Comparison of ENCODE assay signal across 15 cellular contexts in the genomic region with DNA sequence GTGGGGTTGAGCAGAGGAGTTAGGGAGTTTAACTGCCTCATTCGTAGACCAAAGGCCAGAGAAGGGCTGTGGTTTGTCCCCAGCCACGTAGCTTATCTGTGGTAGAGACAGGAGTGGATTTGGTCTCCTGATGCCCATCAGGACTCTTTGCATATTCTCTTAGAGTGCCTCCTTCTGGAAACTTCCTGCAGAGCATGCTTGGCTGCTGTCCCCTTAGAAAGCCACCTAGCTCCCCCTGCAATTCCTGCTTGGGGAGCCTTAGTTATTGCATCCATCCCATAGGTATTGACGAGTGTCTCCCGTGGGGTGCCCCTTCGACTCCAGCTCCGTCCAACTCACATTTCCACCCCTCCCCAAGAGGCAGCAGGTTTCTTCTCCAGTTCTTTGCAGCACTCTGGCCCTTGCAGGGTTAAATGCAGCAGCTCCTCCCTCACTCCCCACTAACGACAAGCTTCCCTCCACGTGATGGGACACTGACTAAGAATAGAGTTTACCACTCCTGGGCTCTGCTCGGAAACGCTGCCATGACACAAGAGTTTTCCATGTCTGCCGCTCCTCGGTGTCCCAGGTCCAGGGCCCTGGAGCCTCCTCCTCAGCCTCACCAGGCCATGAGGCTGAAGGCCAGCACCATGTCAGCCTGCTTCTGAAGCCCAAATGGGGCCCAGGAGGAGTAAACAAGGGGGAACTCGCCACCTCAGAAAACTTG.
DNase-seq lines count a peak whose midpoint lies in the region; ATAC-seq and TF ChIP-seq lines count a peak whose summit lies in the region.
"Had no signal": no experiment of that assay in that cellular context is flagged by ENCODE, and none has a peak within 500 bp of the region (broad histone marks: within the 10 kb centered on the region; RNA-seq: fewer than 3 reads in every experiment).

No MANE protein-coding gene starts in this region.

- H3K4me3 Mint-ChIP-seq in activated CD8-positive, alpha-beta T cell treated with anti-CD3 and anti-CD28 coated beads, Interleukin-2, amount 10 ng/mL, durations not matched to agents 7 days and 5 days: no peak overlapping the region
- H3K4me3 Mint-ChIP-seq in activated CD8-positive, alpha-beta T cell treated with anti-CD3 and anti-CD28 coated beads for 36 hours: no peak overlapping the region
- H3K4me3 Mint-ChIP-seq in activated CD4-positive, alpha-beta T cell treated with anti-CD3 and anti-CD28 coated beads for 36 hours: no peak overlapping the region
- H3K4me3 Mint-ChIP-seq in progenitor cell of endocrine pancreas (ENCODE audit: low read depth): no peak overlapping the region
- H3K4me3 Mint-ChIP-seq: natural killer cell, T-cell had no signal

- no peak for ATAC-seq in activated CD8-positive, alpha-beta T cell treated with anti-CD3 and anti-CD28 coated beads, Interleukin-2, amount 10 ng/mL, durations not matched to agents 7 days and 5 days
- ATAC-seq in activated CD8-positive, alpha-beta T cell treated with anti-CD3 and anti-CD28 coated beads for 36 hours: no peak
- peak; percentile 73 to 87 (median 82) for ATAC-seq in heart left ventricle
- no peak for ATAC-seq in activated CD4-positive, alpha-beta T cell treated with anti-CD3 and anti-CD28 coated beads for 36 hours
- ATAC-seq: natural killer cell, T-cell had no signal

- H3K36me3 ChIP-seq in heart left ventricle (no peaks in the 10 kb centered on the region), smooth muscle cell (ENCODE audit: low read depth) (no peaks in the 10 kb centered on the region)

- no peak for TF ChIP-seq CTCF in activated CD8-positive, alpha-beta T cell treated with anti-CD3 and anti-CD28 coated beads for 36 hours (IDR thresholded peaks at IDR 0.05)
- TF ChIP-seq CTCF in heart left ventricle (IDR thresholded peaks at IDR 0.05) (peak in 8 of 12 donors; percentile 7 to 46 (median 26)), smooth muscle cell (IDR thresholded peaks at IDR 0.05; ENCODE audit: borderline replicate concordance, insufficient read depth, poor library complexity, severe bottlenecking) (peak; percentile 7), progenitor cell of endocrine pancreas (IDR thresholded peaks at IDR 0.05; ENCODE audit: unreplicated experiment) (no peak)

- peak overlapping the region; percentile 46 to 95 (median 77) for H3K27ac ChIP-seq in heart left ventricle
- H3K27ac ChIP-seq in smooth muscle cell (ENCODE audit: low read depth): no peak overlapping the region
- H3K27ac ChIP-seq: HL-60 had no signal

- no peaks in the 10 kb centered on the region for H3F3A ChIP-seq in smooth muscle cell (ENCODE audit: low read depth)

- H3K79me2 ChIP-seq in smooth muscle cell (ENCODE audit: low read depth): no peaks in the 10 kb centered on the region

- H2AFZ ChIP-seq in smooth muscle cell (ENCODE audit: low read depth): no peak overlapping the region

- CTCF ChIA-PET in activated CD8-positive, alpha-beta T cell treated with anti-CD3 and anti-CD28 coated beads, Interleukin-2, amount 10 ng/mL, durations not matched to agents 7 days and 5 days (lab: Charles Lee): interaction anchor here (0.7 to 2.0 kb wide), 3 partner anchors 75 to 139 kb away, joined by 3 to 10 read pairs (median 4); no protein-coding TSS in a partner anchor
- CTCF ChIA-PET in activated CD8-positive, alpha-beta T cell treated with anti-CD3 and anti-CD28 coated beads for 36 hours (lab: Charles Lee): interaction anchor here (1.0 to 1.7 kb wide), 2 partner anchors 140 to 162 kb away, joined by 3 to 4 read pairs; no protein-coding TSS in a partner anchor
- CTCF ChIA-PET in activated CD4-positive, alpha-beta T cell treated with anti-CD3 and anti-CD28 coated beads for 36 hours (lab: Charles Lee): interaction anchor here (1.6 kb wide), 1 partner anchor 140 kb away, joined by 6 read pairs; no protein-coding TSS in a partner anchor

- no peaks in the 10 kb centered on the region for H3K9me3 ChIP-seq in heart left ventricle
- H3K9me3 ChIP-seq in smooth muscle cell (replicated peaks; ENCODE audit: low read depth): no peaks in the 10 kb centered on the region

- no peak overlapping the region for H3K4me2 ChIP-seq in smooth muscle cell

- no peaks in the 10 kb centered on the region for H3K9me3 Mint-ChIP-seq in activated CD8-positive, alpha-beta T cell treated with anti-CD3 and anti-CD28 coated beads, Interleukin-2, amount 10 ng/mL, durations not matched to agents 7 days and 5 days (ENCODE audit: insufficient read depth)
- H3K9me3 Mint-ChIP-seq in activated CD8-positive, alpha-beta T cell treated with anti-CD3 and anti-CD28 coated beads for 36 hours: no peaks in the 10 kb centered on the region
- H3K9me3 Mint-ChIP-seq in activated CD4-positive, alpha-beta T cell treated with anti-CD3 and anti-CD28 coated beads for 36 hours (ENCODE audit: low read depth): no peaks in the 10 kb centered on the region
- H3K9me3 Mint-ChIP-seq in progenitor cell of endocrine pancreas (ENCODE audit: low read depth): no peaks in the 10 kb centered on the region
- H3K9me3 Mint-ChIP-seq: natural killer cell, T-cell had no signal

- H3K27ac Mint-ChIP-seq in activated CD8-positive, alpha-beta T cell treated with anti-CD3 and anti-CD28 coated beads, Interleukin-2, amount 10 ng/mL, durations not matched to agents 7 days and 5 days: no peak overlapping the region
- no peak overlapping the region for H3K27ac Mint-ChIP-seq in activated CD8-positive, alpha-beta T cell treated with anti-CD3 and anti-CD28 coated beads for 36 hours
- no peak overlapping the region for H3K27ac Mint-ChIP-seq in activated CD4-positive, alpha-beta T cell treated with anti-CD3 and anti-CD28 coated beads for 36 hours
- no peak overlapping the region for H3K27ac Mint-ChIP-seq in progenitor cell of endocrine pancreas
- H3K27ac Mint-ChIP-seq: natural killer cell, T-cell had no signal

- no peaks in the 10 kb centered on the region for H4K20me1 ChIP-seq in smooth muscle cell (ENCODE audit: low read depth)

- H3K9ac ChIP-seq in smooth muscle cell (ENCODE audit: low read depth): no peak overlapping the region

- intact Hi-C loops in activated CD8-positive, alpha-beta T cell treated with anti-CD3 and anti-CD28 coated beads for 36 hours (cut with micrococcal nuclease): no loop called here
- intact Hi-C loops in heart left ventricle (cut with DNase I): loop anchor here in 8 of 10 donors (5.0 to 10.0 kb wide), 9 partner anchors 120 to 200 kb away; no protein-coding TSS in a partner anchor
- intact Hi-C loops in activated CD4-positive, alpha-beta T cell treated with anti-CD3 and anti-CD28 coated beads for 36 hours (cut with DNase I, micrococcal nuclease): loop anchor here in 1 of 2 experiments (10.0 kb wide), 1 partner anchor 140 kb away; no protein-coding TSS in a partner anchor

- H3K4me1 ChIP-seq in heart left ventricle (peaks cover 0 to 54% (median 16%) of the 10 kb centered on the region in 12 donors), smooth muscle cell (ENCODE audit: low read depth) (peaks cover 14% of the 10 kb centered on the region)

- H3K27me3 ChIP-seq in heart left ventricle (no peaks in the 10 kb centered on the region), smooth muscle cell (ENCODE audit: low read depth) (no peaks in the 10 kb centered on the region)

- no peaks in the 10 kb centered on the region for H3K4me1 Mint-ChIP-seq in activated CD8-positive, alpha-beta T cell treated with anti-CD3 and anti-CD28 coated beads, Interleukin-2, amount 10 ng/mL, durations not matched to agents 7 days and 5 days (ENCODE audit: low read depth)
- no peaks in the 10 kb centered on the region for H3K4me1 Mint-ChIP-seq in activated CD8-positive, alpha-beta T cell treated with anti-CD3 and anti-CD28 coated beads for 36 hours (ENCODE audit: low read depth)
- H3K4me1 Mint-ChIP-seq in activated CD4-positive, alpha-beta T cell treated with anti-CD3 and anti-CD28 coated beads for 36 hours: no peaks in the 10 kb centered on the region
- H3K4me1 Mint-ChIP-seq in progenitor cell of endocrine pancreas (ENCODE audit: low read depth): peaks cover 10% of the 10 kb centered on the region
- H3K4me1 Mint-ChIP-seq: natural killer cell, T-cell had no signal

- POLR2A ChIA-PET in activated CD8-positive, alpha-beta T cell treated with anti-CD3 and anti-CD28 coated beads, Interleukin-2, amount 10 ng/mL, durations not matched to agents 7 days and 5 days (lab: Charles Lee): interaction anchor here (0.7 kb wide), 1 partner anchor 13 kb away, joined by 3 read pairs; no protein-coding TSS in a partner anchor
- POLR2A ChIA-PET in activated CD8-positive, alpha-beta T cell treated with anti-CD3 and anti-CD28 coated beads for 36 hours (lab: Charles Lee): interaction anchor here (0.7 kb wide), 1 partner anchor 69 kb away, joined by 3 read pairs; no protein-coding TSS in a partner anchor
- POLR2A ChIA-PET in activated CD4-positive, alpha-beta T cell treated with anti-CD3 and anti-CD28 coated beads for 36 hours (lab: Charles Lee): no interaction called here

- H3K36me3 Mint-ChIP-seq in activated CD8-positive, alpha-beta T cell treated with anti-CD3 and anti-CD28 coated beads, Interleukin-2, amount 10 ng/mL, durations not matched to agents 7 days and 5 days (ENCODE audit: low read depth): no peaks in the 10 kb centered on the region
- no peaks in the 10 kb centered on the region for H3K36me3 Mint-ChIP-seq in activated CD8-positive, alpha-beta T cell treated with anti-CD3 and anti-CD28 coated beads for 36 hours (ENCODE audit: low read depth)
- H3K36me3 Mint-ChIP-seq in activated CD4-positive, alpha-beta T cell treated with anti-CD3 and anti-CD28 coated beads for 36 hours (ENCODE audit: low read depth): no peaks in the 10 kb centered on the region
- H3K36me3 Mint-ChIP-seq in progenitor cell of endocrine pancreas (ENCODE audit: insufficient read depth): no peaks in the 10 kb centered on the region
- H3K36me3 Mint-ChIP-seq: natural killer cell, T-cell had no signal

- H3K27me3 Mint-ChIP-seq in activated CD8-positive, alpha-beta T cell treated with anti-CD3 and anti-CD28 coated beads, Interleukin-2, amount 10 ng/mL, durations not matched to agents 7 days and 5 days (ENCODE audit: low read depth): no peaks in the 10 kb centered on the region
- no peaks in the 10 kb centered on the region for H3K27me3 Mint-ChIP-seq in activated CD8-positive, alpha-beta T cell treated with anti-CD3 and anti-CD28 coated beads for 36 hours
- no peaks in the 10 kb centered on the region for H3K27me3 Mint-ChIP-seq in activated CD4-positive, alpha-beta T cell treated with anti-CD3 and anti-CD28 coated beads for 36 hours
- H3K27me3 Mint-ChIP-seq in progenitor cell of endocrine pancreas: peaks cover 21% of the 10 kb centered on the region

- peak; percentile 22 for DNase-seq in activated CD8-positive, alpha-beta T cell treated with anti-CD3 and anti-CD28 coated beads, Interleukin-2, amount 10 ng/mL, durations not matched to agents 7 days and 5 days
- no peak for DNase-seq in activated CD8-positive, alpha-beta T cell treated with anti-CD3 and anti-CD28 coated beads for 36 hours
- peak; percentile 8 for DNase-seq in RKO (ENCODE audit: low spot score)
- peak; percentile 37 to 81 (median 61) for DNase-seq in heart left ventricle
- DNase-seq in smooth muscle cell (lab: John Stamatoyannopoulos, UW; ENCODE audit: unreplicated experiment): no peak
- no peak for DNase-seq in activated CD4-positive, alpha-beta T cell treated with anti-CD3 and anti-CD28 coated beads for 36 hours
- DNase-seq in progenitor cell of endocrine pancreas (ENCODE audit: low spot score, unreplicated experiment): no peak
- no peak for DNase-seq in NK-92 (lab: John Stamatoyannopoulos, UW; ENCODE audit: unreplicated experiment)
- DNase-seq: activated gamma-delta T cell, islet precursor cell, natural killer cell, NCI-H1048, NCI-H526 treated with DMSO at 0.1 percent for 48 hours, T-cell had no signal

- no peak for TF ChIP-seq POLR2A in heart left ventricle (IDR thresholded peaks at IDR 0.05)

- WGBS in heart left ventricle, 4 donors: 35 to 37% (median 37%) methylated on average over 13 of the region's 13 CpGs
- 48% methylated on average over 13 of the region's 13 CpGs for WGBS in smooth muscle cell (ENCODE audit: low lambda C conversion rate)

- no peak overlapping the region for H3K4me3 ChIP-seq in heart left ventricle
- no peak overlapping the region for H3K4me3 ChIP-seq in smooth muscle cell

Comparison
In these comparisons a context has a peak if more than half of its experiments do, and no peak if none do; other contexts are left out.
1. DNase-seq: peak in activated CD8-positive, alpha-beta T cell treated with anti-CD3 and anti-CD28 coated beads, Interleukin-2, amount 10 ng/mL, durations not matched to agents 7 days and 5 days (single experiment), RKO (single experiment) and heart left ventricle (5 of 5); none in activated CD8-positive, alpha-beta T cell treated with anti-CD3 and anti-CD28 coated beads for 36 hours (single experiment), smooth muscle cell (single experiment), activated CD4-positive, alpha-beta T cell treated with anti-CD3 and anti-CD28 coated beads for 36 hours (single experiment), progenitor cell of endocrine pancreas (single experiment) and NK-92 (single experiment).
2. ATAC-seq: peak in heart left ventricle (4 of 4); none in activated CD8-positive, alpha-beta T cell treated with anti-CD3 and anti-CD28 coated beads, Interleukin-2, amount 10 ng/mL, durations not matched to agents 7 days and 5 days (single experiment), activated CD8-positive, alpha-beta T cell treated with anti-CD3 and anti-CD28 coated beads for 36 hours (single experiment) and activated CD4-positive, alpha-beta T cell treated with anti-CD3 and anti-CD28 coated beads for 36 hours (single experiment).
3. CTCF ChIP-seq: peak in heart left ventricle (8 of 12) and smooth muscle cell (single experiment); none in activated CD8-positive, alpha-beta T cell treated with anti-CD3 and anti-CD28 coated beads for 36 hours (single experiment) and progenitor cell of endocrine pancreas (single experiment).